ENCODE assay signal across 19 cellular contexts in the genomic region with DNA sequence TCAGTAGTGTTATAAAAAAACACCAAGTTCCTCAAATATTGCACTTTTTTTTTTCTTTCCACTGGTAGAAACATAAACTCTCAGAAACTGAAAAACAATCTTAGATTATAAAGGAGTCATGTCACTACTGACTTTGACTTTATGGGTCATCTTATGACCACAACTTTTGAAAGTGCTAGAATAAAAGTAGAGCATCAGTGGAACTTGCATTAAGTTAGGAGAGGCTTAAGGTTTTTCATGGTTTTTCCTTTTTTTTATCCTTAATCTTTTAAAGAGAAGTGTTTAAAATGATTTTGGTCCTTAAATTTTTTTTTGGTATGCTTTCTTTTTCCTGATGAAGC. TPM values are rescaled to one million over a fixed set of nuclear protein-coding genes. Genes with fewer than 3 reads are reported as not detected.
DNase-seq lines count a peak whose midpoint lies in the region; ATAC-seq and TF ChIP-seq lines count a peak whose summit lies in the region.
"Had no signal": no experiment of that assay in that cellular context is flagged by ENCODE, and none has a peak within 500 bp of the region (broad histone marks: within the 10 kb centered on the region; RNA-seq: fewer than 3 reads in every experiment).

No MANE protein-coding gene starts in this region.

- peaks cover 8% of the 10 kb centered on the region for H3K36me3 ChIP-seq in CD4-positive, CD25-positive, alpha-beta regulatory T cell (ENCODE audit: control insufficient read depth, insufficient read depth, low read length)
- H3K36me3 ChIP-seq: cardiac muscle cell, ovary, sigmoid colon had no signal

- DNase-seq in CD4-positive, CD25-positive, alpha-beta regulatory T cell: no peak
- no peak for DNase-seq in HL-60 (ENCODE audit: low read depth in 1 of 2, low spot score in 1 of 2)
- no peak for DNase-seq in activated CD4-positive, alpha-beta memory T cell treated with anti-CD3 and anti-CD28 coated beads for 36 hours
- DNase-seq in immature natural killer cell: no peak
- DNase-seq in AG08396 (ENCODE audit: low spot score): no peak
- DNase-seq: glutamatergic neuron; GOT3; NCI-H146; NCI-H446; ovary; SHP77; sigmoid colon; stimulated activated CD4-positive, alpha-beta T cell treated with anti-CD3 and anti-CD28 coated beads, Interleukin-1b, Interleukin-23, amount 100 ng/mL, for 48 hours; substantia nigra; T-cell had no signal

- no peak for ATAC-seq in CD4-positive, CD25-positive, alpha-beta regulatory T cell (ENCODE audit: low read depth in 2 of 2)
- no peak for ATAC-seq in HG02981 (IDR thresholded peaks at IDR 0.05; ENCODE audit: unreplicated experiment)
- ATAC-seq in GM21576 (IDR thresholded peaks at IDR 0.05; ENCODE audit: unreplicated experiment): no peak
- ATAC-seq: T-cell had no signal

- TF ChIP-seq CTCF in HL-60 (IDR thresholded peaks at IDR 0.05; ENCODE audit: insufficient read depth, low read length): no peak

- no peak overlapping the region for H3K27ac ChIP-seq in CD4-positive, CD25-positive, alpha-beta regulatory T cell (ENCODE audit: insufficient read depth, low read length, poor library complexity, severe bottlenecking)
- H3K27ac ChIP-seq in HL-60 (replicated peaks): peak overlapping the region; percentile 84
- H3K27ac ChIP-seq: cardiac muscle cell, ovary had no signal

- H3K4me3 ChIP-seq in CD4-positive, CD25-positive, alpha-beta regulatory T cell (ENCODE audit: low read depth, low read length): peak overlapping the region; percentile 37
- H3K4me3 ChIP-seq in HL-60 (replicated peaks; ENCODE audit: insufficient read depth, low read length): no peak overlapping the region
- H3K4me3 ChIP-seq: cardiac muscle cell, ovary, sigmoid colon had no signal

- intact Hi-C loops in activated CD4-positive, alpha-beta memory T cell treated with anti-CD3 and anti-CD28 coated beads for 36 hours (cut with micrococcal nuclease): no loop called here

- H3K4me1 ChIP-seq in CD4-positive, CD25-positive, alpha-beta regulatory T cell (ENCODE audit: control insufficient read depth, insufficient read depth, low read length, poor library complexity, severe bottlenecking): peaks cover 58% of the 10 kb centered on the region

- CTCF ChIA-PET in activated CD4-positive, alpha-beta memory T cell treated with anti-CD3 and anti-CD28 coated beads for 36 hours (lab: Charles Lee): interaction anchor here (0.7 to 1.4 kb wide), 4 partner anchors 9 to 599 kb away, joined by 3 to 4 read pairs (median 3); no protein-coding TSS in a partner anchor

- POLR2A ChIA-PET in activated CD4-positive, alpha-beta memory T cell treated with anti-CD3 and anti-CD28 coated beads for 36 hours (lab: Charles Lee): interaction anchor here (0.6 to 6.9 kb wide), 4 partner anchors 9 to 14 kb away, joined by 3 to 34 read pairs (median 3); no protein-coding TSS in a partner anchor

- peak overlapping the region; percentile 17 to 61 (median 46) for H3K4me3 Mint-ChIP-seq in CD4-positive, CD25-positive, alpha-beta regulatory T cell
- H3K4me3 Mint-ChIP-seq in activated CD4-positive, alpha-beta memory T cell treated with anti-CD3 and anti-CD28 coated beads for 36 hours: peak overlapping the region; percentile 54
- H3K4me3 Mint-ChIP-seq in immature natural killer cell: peak overlapping the region; percentile 2 to 62 (median 51)
- H3K4me3 Mint-ChIP-seq: IgD-negative memory B cell had no signal

- peak overlapping the region in 2 of 3 donors; percentile 44 to 54 for H3K27ac Mint-ChIP-seq in CD4-positive, CD25-positive, alpha-beta regulatory T cell
- peak overlapping the region; percentile 88 for H3K27ac Mint-ChIP-seq in activated CD4-positive, alpha-beta memory T cell treated with anti-CD3 and anti-CD28 coated beads for 36 hours
- peak overlapping the region in 3 of 6 donors; percentile 43 to 74 (median 72) for H3K27ac Mint-ChIP-seq in immature natural killer cell
- H3K27ac Mint-ChIP-seq: IgD-negative memory B cell had no signal

- no peaks in the 10 kb centered on the region for H3K27me3 Mint-ChIP-seq in CD4-positive, CD25-positive, alpha-beta regulatory T cell
- H3K27me3 Mint-ChIP-seq in activated CD4-positive, alpha-beta memory T cell treated with anti-CD3 and anti-CD28 coated beads for 36 hours: no peaks in the 10 kb centered on the region
- peaks cover 0 to 5% (median 4%) of the 10 kb centered on the region in 3 donors for H3K27me3 Mint-ChIP-seq in immature natural killer cell (ENCODE audit: low read depth in 3 of 3)
- H3K27me3 Mint-ChIP-seq: T-cell had no signal

- no peaks in the 10 kb centered on the region for H3K9me3 ChIP-seq in CD4-positive, CD25-positive, alpha-beta regulatory T cell (ENCODE audit: control insufficient read depth in 2 of 2, low read length in 2 of 2)
- H3K9me3 ChIP-seq: ovary, sigmoid colon had no signal

- no peaks in the 10 kb centered on the region for H3K9me3 Mint-ChIP-seq in CD4-positive, CD25-positive, alpha-beta regulatory T cell
- H3K9me3 Mint-ChIP-seq in activated CD4-positive, alpha-beta memory T cell treated with anti-CD3 and anti-CD28 coated beads for 36 hours: no peaks in the 10 kb centered on the region
- H3K9me3 Mint-ChIP-seq in immature natural killer cell: no peaks in the 10 kb centered on the region
- H3K9me3 Mint-ChIP-seq: IgD-negative memory B cell, T-cell had no signal

- H3K36me3 Mint-ChIP-seq in CD4-positive, CD25-positive, alpha-beta regulatory T cell: peaks cover under 1% of the 10 kb centered on the region
- H3K36me3 Mint-ChIP-seq in activated CD4-positive, alpha-beta memory T cell treated with anti-CD3 and anti-CD28 coated beads for 36 hours: peaks cover 55% of the 10 kb centered on the region
- H3K36me3 Mint-ChIP-seq in immature natural killer cell: no peaks in the 10 kb centered on the region
- H3K36me3 Mint-ChIP-seq: IgD-negative memory B cell had no signal

- H3K4me1 Mint-ChIP-seq in CD4-positive, CD25-positive, alpha-beta regulatory T cell: peaks cover 33 to 77% (median 52%) of the 10 kb centered on the region in 4 donors
- H3K4me1 Mint-ChIP-seq in activated CD4-positive, alpha-beta memory T cell treated with anti-CD3 and anti-CD28 coated beads for 36 hours (ENCODE audit: low read depth): peaks cover 85% of the 10 kb centered on the region
- H3K4me1 Mint-ChIP-seq in immature natural killer cell: peaks cover 45 to 82% of the 10 kb centered on the region in 2 donors

- H3K27me3 ChIP-seq in CD4-positive, CD25-positive, alpha-beta regulatory T cell (ENCODE audit: control insufficient read depth, insufficient read depth, low read length): no peaks in the 10 kb centered on the region
- H3K27me3 ChIP-seq in HL-60 (ENCODE audit: insufficient read depth, poor library complexity, severe bottlenecking): no peaks in the 10 kb centered on the region
- H3K27me3 ChIP-seq: cardiac muscle cell, ovary, sigmoid colon had no signal

RNA-seq across cellular contexts. Expression of a gene that starts 56.6 kb away (rescaled TPM):
- 5.7 TPM for total RNA-seq in CD4-positive, CD25-positive, alpha-beta regulatory T cell
- 1 to 10 TPM; 4.8 to 7.8 (median 6.1) TPM for polyA plus RNA-seq in CD4-positive, CD25-positive, alpha-beta regulatory T cell
- total RNA-seq in activated CD4-positive, alpha-beta memory T cell treated with anti-CD3 and anti-CD28 coated beads for 36 hours: 10 to 100 TPM; 17.4 to 18.2 TPM
- polyA plus RNA-seq in immature natural killer cell: 10 to 100 TPM in 1 of 3 donors, 1 to 10 TPM in 2; 3.4 to 12.5 (median 8.8) TPM
